In genomic region chr4:38489924-38490639, GRCh38 we compare ENCODE assay signal across 9 cellular contexts.
A peak's percentile ranks its signal among the peaks of the same experiment; 100 is the strongest.
DNase-seq lines count a peak whose midpoint lies in the region; ATAC-seq, FAIRE-seq and TF ChIP-seq lines count a peak whose summit lies in the region.
"Had no signal": no experiment of that assay in that cellular context is flagged by ENCODE, and none has a peak within 500 bp of the region (broad histone marks: within the 10 kb centered on the region; RNA-seq: fewer than 3 reads in every experiment).

No MANE protein-coding gene starts in this region.

- H3K4me3 ChIP-seq in upper lobe of left lung (no peak overlapping the region), lower leg skin (ENCODE audit: low read depth, poor library complexity, severe bottlenecking) (no peak overlapping the region)

- intact Hi-C loops in dendritic cell treated with granulocyte-macrophage colony-stimulating factor and Interleukin-4, amounts not matched to agents 40 ng/mL and 50 ng/mL, for 4 days (cut with micrococcal nuclease) = loop anchor here (10.0 kb wide), 1 partner anchor 85 kb away; no protein-coding TSS in a partner anchor
- intact Hi-C loops in lower leg skin (cut with DNase I; ENCODE audit: low total_unique reads) = no loop called here

- H3K4me3 Mint-ChIP-seq in dendritic cell treated with granulocyte-macrophage colony-stimulating factor and Interleukin-4, amounts not matched to agents 40 ng/mL and 50 ng/mL, for 4 days = no peak overlapping the region

- peak; percentile 22 for DNase-seq in stimulated activated CD4-positive, alpha-beta T cell treated with anti-CD3 and anti-CD28 coated beads, Interleukin-15, amount 100 ng/mL, for 24 hours
- no peak for DNase-seq in stimulated activated CD4-positive, alpha-beta T cell treated with anti-CD3 and anti-CD28 coated beads, Interleukin-1b, Interleukin-23, amount 100 ng/mL, for 48 hours
- DNase-seq in lung microvascular endothelial cell (ENCODE audit: low read depth in 2 of 2) (peak; percentile 49 to 62), upper lobe of left lung (no peak), AG08396 (ENCODE audit: low spot score) (no peak), lower leg skin (ENCODE audit: low spot score in 2 of 2) (no peak), HTR-8/SVneo (ENCODE audit: insufficient read length, low spot score) (no peak)
- DNase-seq: kidney had no signal

- H3K27me3 Mint-ChIP-seq in dendritic cell treated with granulocyte-macrophage colony-stimulating factor and Interleukin-4, amounts not matched to agents 40 ng/mL and 50 ng/mL, for 4 days = peaks cover 9% of the 10 kb centered on the region

- no peaks in the 10 kb centered on the region for H3K36me3 ChIP-seq in upper lobe of left lung

- TF ChIP-seq POLR2A in upper lobe of left lung (IDR thresholded peaks at IDR 0.05) (no peak), lower leg skin (IDR thresholded peaks at IDR 0.05) (no peak)

- H3K9me3 ChIP-seq in upper lobe of left lung = no peaks in the 10 kb centered on the region

- TF ChIP-seq EP300 in upper lobe of left lung (IDR thresholded peaks at IDR 0.05) = no peak

- no peaks in the 10 kb centered on the region for H3K27me3 ChIP-seq in upper lobe of left lung

- peak overlapping the region; percentile 77 for H3K27ac Mint-ChIP-seq in dendritic cell treated with granulocyte-macrophage colony-stimulating factor and Interleukin-4, amounts not matched to agents 40 ng/mL and 50 ng/mL, for 4 days

- H3K4me1 ChIP-seq in upper lobe of left lung = peaks cover 6 to 24% (median 10%) of the 10 kb centered on the region in 4 donors

- ATAC-seq in upper lobe of left lung (ENCODE audit: low FRiP score in 2 of 2) = peak in 1 of 2 donors; percentile 17

- no peaks in the 10 kb centered on the region for H3K9me3 Mint-ChIP-seq in dendritic cell treated with granulocyte-macrophage colony-stimulating factor and Interleukin-4, amounts not matched to agents 40 ng/mL and 50 ng/mL, for 4 days

- TF ChIP-seq CTCF in upper lobe of left lung (IDR thresholded peaks at IDR 0.05) = no peak
- no peak for TF ChIP-seq CTCF in lower leg skin (IDR thresholded peaks at IDR 0.05)

- no peak for FAIRE-seq in HTR-8/SVneo (lab: Jason Lieb, UNC)
- FAIRE-seq: kidney had no signal

- H3K36me3 Mint-ChIP-seq in dendritic cell treated with granulocyte-macrophage colony-stimulating factor and Interleukin-4, amounts not matched to agents 40 ng/mL and 50 ng/mL, for 4 days (ENCODE audit: low read depth) = no peaks in the 10 kb centered on the region

- WGBS in upper lobe of left lung, 2 donors = 36 to 38% methylated on average over 6 to 7 of the region's 7 CpGs
- WGBS in lower leg skin, 2 donors = 40 to 65% methylated on average over 7 of the region's 7 CpGs

- H3K4me1 Mint-ChIP-seq in dendritic cell treated with granulocyte-macrophage colony-stimulating factor and Interleukin-4, amounts not matched to agents 40 ng/mL and 50 ng/mL, for 4 days (ENCODE audit: low read depth) = peaks cover 16% of the 10 kb centered on the region

- H3K27ac ChIP-seq in upper lobe of left lung = peak overlapping the region in 3 of 4 donors; percentile 21 to 71 (median 47)

Comparison
In these comparisons a context has a peak if more than half of its experiments do, and no peak if none do; other contexts are left out.
1. DNase-seq: peak in stimulated activated CD4-positive, alpha-beta T cell treated with anti-CD3 and anti-CD28 coated beads, Interleukin-15, amount 100 ng/mL, for 24 hours (single experiment) and lung microvascular endothelial cell (2 of 2); none in stimulated activated CD4-positive, alpha-beta T cell treated with anti-CD3 and anti-CD28 coated beads, Interleukin-1b, Interleukin-23, amount 100 ng/mL, for 48 hours (single experiment), upper lobe of left lung (0 of 2), AG08396 (single experiment), lower leg skin (0 of 2) and HTR-8/SVneo (single experiment).